ENCODE assay signal across 22 cellular contexts in the genomic region with DNA sequence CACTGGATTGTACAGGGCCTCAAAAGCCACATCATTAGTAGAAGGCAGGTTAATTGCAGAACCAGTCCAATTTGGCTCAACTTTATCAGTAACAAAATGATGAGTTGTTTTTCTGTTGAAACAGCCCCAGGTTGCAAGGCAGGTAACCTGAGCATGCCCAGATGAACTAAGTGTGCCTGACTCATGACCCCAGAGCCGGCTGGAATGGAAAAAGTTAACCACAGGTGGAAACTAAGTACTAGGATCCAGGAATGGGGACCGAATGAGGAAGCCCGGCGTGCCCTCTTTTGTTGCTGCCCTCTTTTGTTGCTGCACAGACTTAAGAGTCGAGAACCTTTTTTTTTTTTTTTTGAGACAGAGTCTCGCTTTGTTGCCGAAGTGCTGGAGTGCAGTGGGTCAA.
DNase-seq lines count a peak whose midpoint lies in the region; ATAC-seq and TF ChIP-seq lines count a peak whose summit lies in the region.
"Had no signal": no experiment of that assay in that cellular context is flagged by ENCODE, and none has a peak within 500 bp of the region (broad histone marks: within the 10 kb centered on the region; RNA-seq: fewer than 3 reads in every experiment).

No MANE protein-coding gene starts in this region.

- no peaks in the 10 kb centered on the region for H3K36me3 ChIP-seq in neural cell (ENCODE audit: insufficient read depth, low read length)
- H3K36me3 ChIP-seq: ascending aorta, heart right ventricle, ovary, suprapubic skin, uterus had no signal

- no peak overlapping the region for H2AFZ ChIP-seq in neural cell (ENCODE audit: low read depth, low read length)

- peak overlapping the region; percentile 96 for H3K27ac ChIP-seq in neural cell (ENCODE audit: low read length)
- H3K27ac ChIP-seq: ascending aorta, heart right ventricle, ovary, suprapubic skin, uterus had no signal

- no peak for ATAC-seq in GM19467 (IDR thresholded peaks at IDR 0.05; ENCODE audit: unreplicated experiment)
- ATAC-seq in GM18517 (IDR thresholded peaks at IDR 0.05; ENCODE audit: unreplicated experiment): no peak
- ATAC-seq: heart right ventricle had no signal

- H4K20me1 ChIP-seq in neural cell (ENCODE audit: insufficient read depth): no peaks in the 10 kb centered on the region

- no peaks in the 10 kb centered on the region for H3K36me3 Mint-ChIP-seq in activated T-cell treated with anti-CD3 and anti-CD28 coated beads, Interleukin-2, amount 50 U/mL, for 24 hours (ENCODE audit: low read depth)
- H3K36me3 Mint-ChIP-seq: CD14-positive monocyte had no signal

- H3K4me3 Mint-ChIP-seq in activated T-cell treated with anti-CD3 and anti-CD28 coated beads, Interleukin-2, amount 50 U/mL, for 24 hours: no peak overlapping the region
- H3K4me3 Mint-ChIP-seq: CD14-positive monocyte had no signal

- H3K79me2 ChIP-seq in neural cell (replicated peaks; ENCODE audit: insufficient read depth, low read length): no peaks in the 10 kb centered on the region

- no peaks in the 10 kb centered on the region for H3K9me3 ChIP-seq in neural cell (ENCODE audit: low read length)
- H3K9me3 ChIP-seq: ascending aorta, ovary, suprapubic skin, uterus had no signal

- no peaks in the 10 kb centered on the region for H3K27me3 Mint-ChIP-seq in activated T-cell treated with anti-CD3 and anti-CD28 coated beads, Interleukin-2, amount 50 U/mL, for 24 hours

- H3K9me3 Mint-ChIP-seq in activated T-cell treated with anti-CD3 and anti-CD28 coated beads, Interleukin-2, amount 50 U/mL, for 24 hours: no peaks in the 10 kb centered on the region

- no peak for TF ChIP-seq RAD21 in neural cell (conservative IDR thresholded peaks at IDR 0.05)

- no peak for DNase-seq in activated T-cell treated with anti-CD3 and anti-CD28 coated beads, Interleukin-2, amount 50 U/mL, for 24 hours
- DNase-seq in activated T-cell treated with anti-CD3 and anti-CD28 coated beads for 4 hours: no peak
- DNase-seq in HPDE6-E6E7 (ENCODE audit: extremely low spot score): peak; percentile 72
- DNase-seq in activated T-cell treated with anti-CD3 and anti-CD28 coated beads, Interleukin-2, amount 50 U/mL, for 48 hours: peak; percentile 50 to 58
- no peak for DNase-seq in HuH-7 (ENCODE audit: low spot score)
- DNase-seq: ACHN; activated gamma-delta T cell treated with Interleukin-2 at 50 U/mL for 16 hours; DMS 273 treated with DMSO at 0.1 percent for 48 hours; heart right ventricle; NCI-H1092; NCI-H2029 treated with DMSO at 0.1 percent for 48 hours; NCI-H510A; NK-92 treated with Interleukin-12 subunit alpha and Interleukin-12 subunit beta, amount 100 ng/mL, for 24 hours; ovary; uterus had no signal

- peaks cover 59% of the 10 kb centered on the region for H3K4me1 Mint-ChIP-seq in activated T-cell treated with anti-CD3 and anti-CD28 coated beads, Interleukin-2, amount 50 U/mL, for 24 hours (ENCODE audit: low read depth)

- H3K27me3 ChIP-seq in neural cell (ENCODE audit: insufficient read depth, low read depth, low read length): no peaks in the 10 kb centered on the region
- H3K27me3 ChIP-seq: ascending aorta, heart right ventricle, ovary, suprapubic skin, uterus had no signal

- no peak overlapping the region for H3K4me3 ChIP-seq in neural cell (ENCODE audit: low read length)
- H3K4me3 ChIP-seq: ascending aorta, heart right ventricle, lung, ovary, suprapubic skin, uterus had no signal

- peak overlapping the region; percentile 88 for H3K27ac Mint-ChIP-seq in activated T-cell treated with anti-CD3 and anti-CD28 coated beads, Interleukin-2, amount 50 U/mL, for 24 hours

- H3K4me2 ChIP-seq in neural cell (ENCODE audit: low read length): no peak overlapping the region

- no peak for TF ChIP-seq CTCF in neural cell (IDR thresholded peaks at IDR 0.05; ENCODE audit: poor library complexity, severe bottlenecking)

- no peak overlapping the region for H3K9ac ChIP-seq in neural cell (ENCODE audit: low read length)

- H3K9me2 ChIP-seq in neural cell (ENCODE audit: insufficient read depth, low read length): no peaks in the 10 kb centered on the region

- TF ChIP-seq EP300 in neural cell (conservative IDR thresholded peaks at IDR 0.05; ENCODE audit: poor library complexity, severe bottlenecking): no peak

- no peaks in the 10 kb centered on the region for H3F3A ChIP-seq in neural cell (ENCODE audit: insufficient read depth, low read length, poor library complexity, severe bottlenecking)

TF ChIP-seq in neural cell, 6 proteins besides CTCF, POLR2A, EP300 and RAD21:
- TF ChIP-seq POLR2AphosphoS5 (IDR thresholded peaks at IDR 0.05) (no peak), TAF1 (IDR thresholded peaks at IDR 0.05; ENCODE audit: low read depth) (no peak), EZH2 (IDR thresholded peaks at IDR 0.05; ENCODE audit: borderline replicate concordance, insufficient read depth, low read length, poor library complexity, severe bottlenecking) (no peak), REST (IDR thresholded peaks at IDR 0.05; ENCODE audit: borderline replicate concordance) (no peak), MXI1 (conservative IDR thresholded peaks at IDR 0.05; ENCODE audit: poor library complexity, severe bottlenecking) (no peak), SMC3 (conservative IDR thresholded peaks at IDR 0.05; ENCODE audit: poor library complexity) (no peak)

Comparison
In these comparisons a context has a peak if more than half of its experiments do, and no peak if none do; other contexts are left out.
1. DNase-seq: peak in HPDE6-E6E7 (single experiment) and activated T-cell treated with anti-CD3 and anti-CD28 coated beads, Interleukin-2, amount 50 U/mL, for 48 hours (2 of 2); none in activated T-cell treated with anti-CD3 and anti-CD28 coated beads, Interleukin-2, amount 50 U/mL, for 24 hours (single experiment), activated T-cell treated with anti-CD3 and anti-CD28 coated beads for 4 hours (single experiment) and HuH-7 (single experiment).